8 cellular contexts compared by ENCODE assay signal in genomic region chr13:50357586-50358118, GRCh38.
DNase-seq lines count a peak whose midpoint lies in the region; ATAC-seq and TF ChIP-seq lines count a peak whose summit lies in the region.

No MANE protein-coding gene starts in this region.

- H3K36me3 ChIP-seq in upper lobe of right lung = no peaks in the 10 kb centered on the region

- in situ Hi-C loops in astrocyte of the spinal cord (cut with HindIII; ENCODE audit: low sequenced_read_pairs) = no loop called here

- peaks cover 12% of the 10 kb centered on the region for H3K4me1 ChIP-seq in upper lobe of right lung

- ATAC-seq in left colon (peak; percentile 67), upper lobe of right lung (peak; percentile 78), GM18870 (IDR thresholded peaks at IDR 0.05; ENCODE audit: unreplicated experiment) (no peak), GM18519 (IDR thresholded peaks at IDR 0.05; ENCODE audit: low FRiP score, unreplicated experiment) (no peak), HG02870 (IDR thresholded peaks at IDR 0.05; ENCODE audit: unreplicated experiment) (no peak)

- H3K27me3 ChIP-seq in upper lobe of right lung = no peaks in the 10 kb centered on the region

- DNase-seq in NCI-H2171 treated with DMSO at 0.1 percent for 48 hours (lab: John Stamatoyannopoulos, UW) (peak; percentile 22), NCI-H2171 (lab: John Stamatoyannopoulos, UW) (no peak), astrocyte of the spinal cord (ENCODE audit: low read depth, low spot score) (peak; percentile 87), left colon (no peak), upper lobe of right lung (no peak)

- H3K4me3 ChIP-seq in astrocyte of the spinal cord (ENCODE audit: low read depth, low read length) = no peak overlapping the region
- H3K4me3 ChIP-seq in upper lobe of right lung = no peak overlapping the region

- H3K27ac ChIP-seq in upper lobe of right lung = peak overlapping the region; percentile 11

- no peak for TF ChIP-seq CTCF in astrocyte of the spinal cord (IDR thresholded peaks at IDR 0.05; ENCODE audit: low read depth, low read length)
- TF ChIP-seq CTCF in upper lobe of right lung (IDR thresholded peaks at IDR 0.05) = no peak

- intact Hi-C loops in left colon (cut with DNase I, micrococcal nuclease) = no loop called here
- intact Hi-C loops in upper lobe of right lung (cut with DNase I) = no loop called here

- no peaks in the 10 kb centered on the region for H3K9me3 ChIP-seq in upper lobe of right lung

Comparison
In these comparisons a context has a peak if more than half of its experiments do, and no peak if none do; other contexts are left out.
1. DNase-seq: peak in NCI-H2171 treated with DMSO at 0.1 percent for 48 hours (single experiment) and astrocyte of the spinal cord (single experiment); none in NCI-H2171 (single experiment), left colon (0 of 2) and upper lobe of right lung (single experiment).
2. ATAC-seq: peak in left colon (single experiment) and upper lobe of right lung (single experiment); none in GM18870 (single experiment), GM18519 (single experiment) and HG02870 (single experiment).